Comparison of ENCODE assay signal across 28 cellular contexts in the genomic region with DNA sequence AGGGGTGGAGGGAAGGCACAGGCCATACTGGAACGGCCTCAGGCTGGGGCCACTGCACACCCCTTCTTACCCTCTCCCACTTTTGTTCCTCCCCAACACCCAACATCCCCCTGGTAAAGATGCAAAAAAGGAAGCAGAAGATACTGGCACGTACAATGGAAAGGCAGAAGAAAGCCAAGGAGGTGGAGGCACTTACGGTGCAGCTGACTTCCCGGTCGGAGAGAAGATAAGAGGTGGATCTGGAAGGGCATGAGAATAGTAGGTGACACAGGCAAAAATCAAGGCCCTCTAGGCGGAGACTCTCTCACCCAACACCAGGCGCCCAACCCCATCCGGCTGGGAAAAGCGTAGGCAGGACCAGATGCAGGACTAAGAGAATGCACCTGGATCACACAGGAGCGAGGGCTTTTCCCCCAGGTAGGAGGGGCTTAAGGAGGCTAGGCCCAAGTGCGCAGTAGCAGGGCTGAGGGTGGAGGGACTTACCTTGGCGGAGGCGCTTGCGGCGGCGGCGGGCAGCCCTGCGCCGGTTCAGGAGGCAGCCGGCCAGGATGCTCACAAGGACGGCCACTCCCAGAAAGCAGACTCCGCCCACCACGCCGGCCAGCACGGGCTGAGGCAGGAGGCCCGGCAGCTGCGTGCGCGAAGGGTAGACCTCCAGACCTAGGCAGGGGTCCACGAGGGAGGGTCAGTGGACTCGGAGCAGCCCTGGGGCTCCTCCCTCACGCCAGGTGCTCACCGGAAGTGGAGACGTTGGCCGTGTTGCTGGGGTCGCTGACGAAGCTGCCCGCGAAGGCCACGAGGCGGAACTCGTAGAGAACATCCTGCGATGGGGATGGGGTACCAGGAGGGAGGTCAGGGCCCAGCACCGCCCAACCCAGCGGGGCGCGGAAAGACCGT. TPM values are rescaled to one million over a fixed set of nuclear protein-coding genes. Genes with fewer than 3 reads are reported as not detected.
A peak's percentile ranks its signal among the peaks of the same experiment; 100 is the strongest.
DNase-seq lines count a peak whose midpoint lies in the region; ATAC-seq, FAIRE-seq and TF ChIP-seq lines count a peak whose summit lies in the region.
"Had no signal": no experiment of that assay in that cellular context is flagged by ENCODE, and none has a peak within 500 bp of the region (broad histone marks: within the 10 kb centered on the region; RNA-seq: fewer than 3 reads in every experiment).

No MANE protein-coding gene starts in this region.

- no peak overlapping the region; the same call in 1 of the 2 replicates for H3K18ac ChIP-seq in H1 (ENCODE audit: extremely low read depth, low read length)

- TF ChIP-seq CTCF in H1 (IDR thresholded peaks at IDR 0.05; ENCODE audit: control extremely low read depth in 1 of 3, insufficient read depth in 1 of 3, low read depth in 1 of 3, low read length in 3 of 3) = no peak
- TF ChIP-seq CTCF in left lung (IDR thresholded peaks at IDR 0.05) = no peak

- no peak for TF ChIP-seq POLR2A in H1 (IDR thresholded peaks at IDR 0.05; ENCODE audit: control extremely low read depth in 1 of 2, low read depth in 2 of 2, low read length in 2 of 2)

- H3K23ac ChIP-seq in H1 (ENCODE audit: insufficient read length) = no peak overlapping the region

- H3K9ac ChIP-seq in H1 (replicated peaks in 1 of 4; ENCODE audit: extremely low read depth in 1 of 4, low read depth in 3 of 4, low read length in 3 of 4) = no peak overlapping the region
- H3K9ac ChIP-seq: SK-N-SH had no signal

- H3K79me2 ChIP-seq in H1 (ENCODE audit: control insufficient read depth in 1 of 2, insufficient read depth in 2 of 2, low read length in 2 of 2) = no peaks in the 10 kb centered on the region

- no peak overlapping the region for H3K27ac ChIP-seq in H1 (ENCODE audit: low read depth, low read length)
- no peak overlapping the region for H3K27ac ChIP-seq in left lung
- no peak overlapping the region for H3K27ac ChIP-seq in caudate nucleus (ENCODE audit: low read depth, low read length)
- H3K27ac ChIP-seq: 22Rv1, uterus had no signal

- no peak overlapping the region for H3K4ac ChIP-seq in H1 (replicated peaks; ENCODE audit: insufficient read length, low read depth, low read length)

- 0 out of 2 replicates have a peak overlapping the region, but pooled peaks have one; percentile 71 for H2BK5ac ChIP-seq in H1 (ENCODE audit: low read depth, low read length)

- H3K27me3 ChIP-seq in H1 (replicated peaks in 1 of 4; ENCODE audit: control insufficient read depth in 3 of 4, extremely low read depth in 1 of 4, insufficient read depth in 3 of 4, low read length in 3 of 4) = peaks cover 0 to 9% (median 6%) of the 10 kb centered on the region in 4 experiments; a peak in 5 of 7 replicates
- no peaks in the 10 kb centered on the region for H3K27me3 ChIP-seq in left lung
- H3K27me3 ChIP-seq: uterus had no signal

- H3K36me3 Mint-ChIP-seq in T-helper 1 cell treated with Interleukin-12 subunit alpha and Interleukin-12 subunit beta and Interleukin-4 antibody, amounts not matched to agents 30 μg/mL and 1 μg/mL, for 36 hours (ENCODE audit: low read depth) = peaks cover 2% of the 10 kb centered on the region
- H3K36me3 Mint-ChIP-seq in stimulated activated effector memory CD8-positive, alpha-beta T cell treated with anti-CD3 and anti-CD28 coated beads, Interleukin-12 subunit alpha, Interleukin-12 subunit beta, amount 100 ng/mL, for 72 hours = peaks cover 30% of the 10 kb centered on the region

- no peak overlapping the region for H3K4me3 Mint-ChIP-seq in T-helper 1 cell treated with Interleukin-12 subunit alpha and Interleukin-12 subunit beta and Interleukin-4 antibody, amounts not matched to agents 30 μg/mL and 1 μg/mL, for 36 hours
- peak overlapping the region; percentile 4 for H3K4me3 Mint-ChIP-seq in stimulated activated effector memory CD8-positive, alpha-beta T cell treated with anti-CD3 and anti-CD28 coated beads, Interleukin-12 subunit alpha, Interleukin-12 subunit beta, amount 100 ng/mL, for 72 hours
- H3K4me3 Mint-ChIP-seq: activated naive CD4-positive, alpha-beta T cell treated with anti-CD3 and anti-CD28 coated beads, Interleukin-2, amount 50 U/mL, for 24 hours; activated T-cell treated with anti-CD3 and anti-CD28 coated beads, Interleukin-2, amount 50 U/mL, for 72 hours had no signal

- no peak overlapping the region for H3K14ac ChIP-seq in H1 (ENCODE audit: insufficient read length)

- H4K8ac ChIP-seq in H1 (ENCODE audit: extremely low read depth, insufficient read depth, low read length) = peak overlapping the region; percentile 8; the same call in 1 of the 2 replicates

- POLR2A ChIA-PET in H1 (lab: Charles Lee; ENCODE audit: partially characterized antibody) = interaction anchor here (0.6 to 1.7 kb wide), 7 partner anchors 10 to 97 kb away, joined by 3 to 9 read pairs (median 3); partner anchors contain the start of gene IGSF9

- ATAC-seq in left colon (peak; percentile 11), left lung (no peak)
- no peak for ATAC-seq in stimulated activated effector memory CD8-positive, alpha-beta T cell treated with anti-CD3 and anti-CD28 coated beads, Interleukin-12 subunit alpha, Interleukin-12 subunit beta, amount 100 ng/mL, for 72 hours
- ATAC-seq: activated CD4-positive, CD25-positive, alpha-beta regulatory T cell treated with anti-CD3 and anti-CD28 coated beads, Interleukin-2, amount 50 U/mL, for 24 hours; activated T-cell treated with anti-CD3 and anti-CD28 coated beads, Interleukin-2, amount 50 U/mL, for 72 hours; HCT116 had no signal

- peaks cover 3 to 28% (median 12%) of the 10 kb centered on the region in 4 experiments; a peak in 6 of 8 replicates for H3K36me3 ChIP-seq in H1 (ENCODE audit: control insufficient read depth in 2 of 4, insufficient read depth in 4 of 4, low read length in 3 of 4)
- H3K36me3 ChIP-seq in left lung = no peaks in the 10 kb centered on the region
- H3K36me3 ChIP-seq: uterus had no signal

- no peak overlapping the region for H3K56ac ChIP-seq in H1 (replicated peaks; ENCODE audit: insufficient read length, low read depth, low read length)

- TF ChIP-seq EP300 in H1 (IDR thresholded peaks at IDR 0.05; ENCODE audit: borderline replicate concordance in 1 of 2, low read depth in 2 of 2, low read length in 2 of 2) = no peak

- no peak overlapping the region for H2BK15ac ChIP-seq in H1 (ENCODE audit: low read length)

- no peak overlapping the region for H3K4me2 ChIP-seq in H1 (ENCODE audit: insufficient read depth in 1 of 2, low read depth in 2 of 2, low read length in 2 of 2)
- H3K4me2 ChIP-seq: SK-N-SH had no signal

- peak overlapping the region; percentile 1 for H3K27ac Mint-ChIP-seq in T-helper 1 cell treated with Interleukin-12 subunit alpha and Interleukin-12 subunit beta and Interleukin-4 antibody, amounts not matched to agents 30 μg/mL and 1 μg/mL, for 36 hours
- H3K27ac Mint-ChIP-seq in stimulated activated effector memory CD8-positive, alpha-beta T cell treated with anti-CD3 and anti-CD28 coated beads, Interleukin-12 subunit alpha, Interleukin-12 subunit beta, amount 100 ng/mL, for 72 hours = peak overlapping the region; percentile 63
- H3K27ac Mint-ChIP-seq: activated naive CD4-positive, alpha-beta T cell treated with anti-CD3 and anti-CD28 coated beads, Interleukin-2, amount 50 U/mL, for 24 hours; activated T-cell treated with anti-CD3 and anti-CD28 coated beads, Interleukin-2, amount 50 U/mL, for 72 hours had no signal

- no peak overlapping the region for H2BK120ac ChIP-seq in H1 (replicated peaks; ENCODE audit: low read depth, low read length)

- DNase-seq in T-helper 1 cell (no peak), H1 (ENCODE audit: low read depth in 1 of 2, low spot score in 2 of 2) (peak in 1 of 2 experiments; percentile 74), left colon (peak in 1 of 2 donors; percentile 64), left lung (no peak), AML-193 (lab: John Stamatoyannopoulos, UW) (no peak), caudate nucleus (lab: John Stamatoyannopoulos, UW) (no peak)
- no peak for DNase-seq in stimulated activated effector memory CD8-positive, alpha-beta T cell treated with anti-CD3 and anti-CD28 coated beads, Interleukin-12 subunit alpha, Interleukin-12 subunit beta, amount 100 ng/mL, for 72 hours (ENCODE audit: low spot score in 2 of 2)
- DNase-seq: activated T-cell treated with anti-CD3 and anti-CD28 coated beads, Interleukin-2, amount 50 U/mL, for 72 hours; COR-L47; cortex of kidney; DMS79 treated with DMSO at 0.1 percent for 48 hours; Kasumi-1; NCI-H1092 treated with DMSO at 0.1 percent for 48 hours; NCI-H2029 treated with DMSO at 0.1 percent for 48 hours; RPMI8226; SK-N-SH had no signal

- no peaks in the 10 kb centered on the region for H3K9me3 ChIP-seq in H1 (ENCODE audit: insufficient read depth in 2 of 2, low read depth in 1 of 2, low read length in 1 of 2)
- no peaks in the 10 kb centered on the region for H3K9me3 ChIP-seq in left lung
- H3K9me3 ChIP-seq: SK-N-SH, uterus had no signal

- FAIRE-seq in H1 (lab: Jason Lieb, UNC) = no peak
- FAIRE-seq: HTR-8/SVneo had no signal

- intact Hi-C loops in left colon (cut with DNase I, micrococcal nuclease) (no loop called here), left lung (cut with DNase I) (no loop called here)

- no peak overlapping the region; the same call in 1 of the 2 replicates for H2BK12ac ChIP-seq in H1 (ENCODE audit: low read depth, low read length)

- H3K4me1 ChIP-seq in H1 (replicated peaks in 1 of 4; ENCODE audit: control insufficient read depth in 3 of 4, insufficient read depth in 4 of 4, low read length in 3 of 4) (peaks cover 0 to 4% (median 2%) of the 10 kb centered on the region in 4 experiments; a peak in 6 of 7 replicates), left lung (peaks cover 0 to 9% of the 10 kb centered on the region in 2 donors)

- no peak overlapping the region for H2AK5ac ChIP-seq in H1 (ENCODE audit: low read depth, low read length)

- H3K23me2 ChIP-seq in H1 (ENCODE audit: low read depth, low read length) = peaks cover 11% of the 10 kb centered on the region; the same call in 1 of the 2 replicates

- no peaks in the 10 kb centered on the region for H3K9me3 Mint-ChIP-seq in T-helper 1 cell treated with Interleukin-12 subunit alpha and Interleukin-12 subunit beta and Interleukin-4 antibody, amounts not matched to agents 30 μg/mL and 1 μg/mL, for 36 hours
- H3K9me3 Mint-ChIP-seq in stimulated activated effector memory CD8-positive, alpha-beta T cell treated with anti-CD3 and anti-CD28 coated beads, Interleukin-12 subunit alpha, Interleukin-12 subunit beta, amount 100 ng/mL, for 72 hours = no peaks in the 10 kb centered on the region
- H3K9me3 Mint-ChIP-seq: activated naive CD4-positive, alpha-beta T cell treated with anti-CD3 and anti-CD28 coated beads, Interleukin-2, amount 50 U/mL, for 24 hours; activated T-cell treated with anti-CD3 and anti-CD28 coated beads, Interleukin-2, amount 50 U/mL, for 72 hours had no signal

- H3K4me3 ChIP-seq in H1 (ENCODE audit: extremely low read depth in 1 of 4, insufficient read depth in 2 of 4, low read depth in 3 of 4, low read length in 4 of 4) (no peak overlapping the region), left lung (no peak overlapping the region)
- H3K4me3 ChIP-seq: uterus had no signal

- no peaks in the 10 kb centered on the region for H3K79me1 ChIP-seq in H1 (ENCODE audit: low read depth, low read length)

- CTCF ChIA-PET in H1 (lab: Charles Lee; ENCODE audit: partially characterized antibody) = interaction anchor here (0.7 to 35.5 kb wide), 14 partner anchors 8 to 716 kb away, joined by 3 to 696 read pairs (median 4); no protein-coding TSS in a partner anchor

- TF ChIP-seq RAD21 in H1 (IDR thresholded peaks at IDR 0.05 in 1 of 2, conservative IDR thresholded peaks at IDR 0.05 in 1 of 2; ENCODE audit: low read depth in 2 of 2, low read length in 2 of 2) = no peak

- H4K91ac ChIP-seq in H1 (replicated peaks; ENCODE audit: insufficient read length, low read length) = no peak overlapping the region

- no peak overlapping the region for H4K5ac ChIP-seq in H1 (ENCODE audit: insufficient read length, low read depth, low read length)

- H2AFZ ChIP-seq in H1 (ENCODE audit: low read length) = no peak overlapping the region

- peaks cover 0 to 3% of the 10 kb centered on the region in 2 experiments for H4K20me1 ChIP-seq in H1 (replicated peaks in 1 of 2; ENCODE audit: control insufficient read depth in 1 of 2, insufficient read depth in 2 of 2, low read length in 2 of 2)

- H3K27me3 Mint-ChIP-seq in T-helper 1 cell treated with Interleukin-12 subunit alpha and Interleukin-12 subunit beta and Interleukin-4 antibody, amounts not matched to agents 30 μg/mL and 1 μg/mL, for 36 hours (ENCODE audit: low read depth) = peaks cover 13% of the 10 kb centered on the region
- H3K27me3 Mint-ChIP-seq: activated naive CD4-positive, alpha-beta T cell treated with anti-CD3 and anti-CD28 coated beads, Interleukin-2, amount 50 U/mL, for 24 hours had no signal

- 87% methylated on average over 45 of the region's 48 CpGs; no CpG with 5 or more reads in 1 of the 2 experiments for WGBS in H1 (ENCODE audit: extremely low coverage in 1 of 2, insufficient coverage in 1 of 2, insufficient read length in 1 of 2, insufficient replicate concordance in 2 of 2, low coverage in 1 of 2, low lambda C conversion rate in 2 of 2, missing lambda C conversion rate in 1 of 2), 2 experiments

- no peak overlapping the region for H2BK20ac ChIP-seq in H1 (ENCODE audit: low read length)

- H3K4me1 Mint-ChIP-seq in T-helper 1 cell treated with Interleukin-12 subunit alpha and Interleukin-12 subunit beta and Interleukin-4 antibody, amounts not matched to agents 30 μg/mL and 1 μg/mL, for 36 hours (ENCODE audit: low read depth) = peaks cover 19% of the 10 kb centered on the region
- H3K4me1 Mint-ChIP-seq in stimulated activated effector memory CD8-positive, alpha-beta T cell treated with anti-CD3 and anti-CD28 coated beads, Interleukin-12 subunit alpha, Interleukin-12 subunit beta, amount 100 ng/mL, for 72 hours = peaks cover 38% of the 10 kb centered on the region

RNA-seq across cellular contexts. Expression of gene TAGLN2, which starts 4.1 kb away (rescaled TPM):
- total RNA-seq in H1 (2021; fragmentation: NEBNext Ultra II Directional; extraction: Animal tissue kit (Norgen Biotek cat#: 25700)) = 86.0 and 93.0 TPM in 2 replicates
- polyA plus RNA-seq in H1 (2011; rRNA removed) = 114 and 142 TPM in 2 replicates
- 93.7 TPM for polyA plus RNA-seq in H1 (2011; cell fraction: cytosol; rRNA removed)
- 102 TPM for polyA plus RNA-seq in H1 (2011; cell fraction: nucleus; rRNA removed)
- 81.8 to 121 TPM (median 94.5 TPM) in 4 replicates for polyA plus RNA-seq in H1 (2012, experiment 1 of 2)
- polyA plus RNA-seq in H1 (2012, experiment 2 of 2) = 122 TPM
- polyA plus RNA-seq in H1 (2013, experiment 1 of 2) = 51.9 TPM
- 53.4 TPM for polyA plus RNA-seq in H1 (2013, experiment 2 of 2)
- polyA minus RNA-seq in H1 (2011; rRNA and poly(A)+ RNA removed) = 38.3 and 40.1 TPM in 2 replicates
- polyA minus RNA-seq in H1 (2011; cell fraction: cytosol; rRNA and poly(A)+ RNA removed) = 29.8 TPM
- 23.9 TPM for polyA minus RNA-seq in H1 (2011; cell fraction: nucleus; rRNA and poly(A)+ RNA removed)
- total RNA-seq in left colon (100 to 1,000 TPM; 268 to 291 TPM), left lung (100 to 1,000 TPM; 565 to 617 TPM)

RNA-seq across cellular contexts. Expression of gene IGSF9, which starts 16.0 kb away (rescaled TPM):
- total RNA-seq in H1 (2021; fragmentation: NEBNext Ultra II Directional; extraction: Animal tissue kit (Norgen Biotek cat#: 25700)) = 28.1 and 29.2 TPM in 2 replicates
- polyA plus RNA-seq in H1 (2011; rRNA removed) = 10.9 and 22.5 TPM in 2 replicates
- 12.7 TPM for polyA plus RNA-seq in H1 (2011; cell fraction: cytosol; rRNA removed)
- 51.2 TPM for polyA plus RNA-seq in H1 (2011; cell fraction: nucleus; rRNA removed)
- polyA plus RNA-seq in H1 (2012, experiment 1 of 2) = 15.9 to 25.3 TPM (median 21.2 TPM) in 4 replicates
- polyA plus RNA-seq in H1 (2012, experiment 2 of 2) = 18.7 TPM
- 20.9 TPM for polyA plus RNA-seq in H1 (2013, experiment 1 of 2)
- polyA plus RNA-seq in H1 (2013, experiment 2 of 2) = 19.7 TPM
- 6.2 and 8.0 TPM in 2 replicates for polyA minus RNA-seq in H1 (2011; rRNA and poly(A)+ RNA removed)
- polyA minus RNA-seq in H1 (2011; cell fraction: cytosol; rRNA and poly(A)+ RNA removed) = 10.9 TPM
- 11.3 TPM for polyA minus RNA-seq in H1 (2011; cell fraction: nucleus; rRNA and poly(A)+ RNA removed)
- total RNA-seq in left colon (10 to 100 TPM; 31.5 to 46.3 TPM), left lung (1 to 10 TPM; 2.8 to 3.0 TPM)
- total RNA-seq: fibroblast of villous mesenchyme, NCI-H460 had no signal

RNA-seq across cellular contexts. Expression of gene SLAMF9, which starts 24.6 kb away (rescaled TPM):
- total RNA-seq in H1 (2021; fragmentation: NEBNext Ultra II Directional; extraction: Animal tissue kit (Norgen Biotek cat#: 25700)) = not detected in 2 replicates
- polyA plus RNA-seq in H1 (2011; rRNA removed) = not detected in 2 replicates
- not detected for polyA plus RNA-seq in H1 (2011; cell fraction: cytosol; rRNA removed)
- not detected for polyA plus RNA-seq in H1 (2011; cell fraction: nucleus; rRNA removed)
- not detected in 4 replicates for polyA plus RNA-seq in H1 (2012, experiment 1 of 2)
- polyA plus RNA-seq in H1 (2012, experiment 2 of 2) = not detected
- polyA plus RNA-seq in H1 (2013, experiment 1 of 2) = not detected
- not detected for polyA plus RNA-seq in H1 (2013, experiment 2 of 2)
- polyA minus RNA-seq in H1 (2011; rRNA and poly(A)+ RNA removed) = not detected in 2 replicates
- not detected for polyA minus RNA-seq in H1 (2011; cell fraction: cytosol; rRNA and poly(A)+ RNA removed)
- not detected for polyA minus RNA-seq in H1 (2011; cell fraction: nucleus; rRNA and poly(A)+ RNA removed)
- not detected for total RNA-seq in left colon
- total RNA-seq in left lung = not detected
- total RNA-seq: activated CD8-positive, alpha-beta memory T cell treated with anti-CD3 and anti-CD28 coated beads for 36 hours; activated T-cell treated with anti-CD3 and anti-CD28 coated beads, Interleukin-2, amount 50 U/mL, for 72 hours; fibroblast of villous mesenchyme; kidney epithelial cell; NCI-H460; uterus had no signal
- polyA plus RNA-seq: neural cell had no signal

RNA-seq across cellular contexts. Expression of gene CFAP45, which starts 29.4 kb away (rescaled TPM):
- total RNA-seq in H1 (2021; fragmentation: NEBNext Ultra II Directional; extraction: Animal tissue kit (Norgen Biotek cat#: 25700)) = not detected in 2 replicates
- 0.05 and 0.11 TPM in 2 replicates for polyA plus RNA-seq in H1 (2011; rRNA removed)
- 0.45 TPM for polyA plus RNA-seq in H1 (2011; cell fraction: cytosol; rRNA removed)
- 0.16 TPM for polyA plus RNA-seq in H1 (2011; cell fraction: nucleus; rRNA removed)
- 0.16 to 0.64 TPM (median 0.36 TPM) in 4 replicates for polyA plus RNA-seq in H1 (2012, experiment 1 of 2)
- polyA plus RNA-seq in H1 (2012, experiment 2 of 2) = 0.31 TPM
- polyA plus RNA-seq in H1 (2013, experiment 1 of 2) = 0.30 TPM
- polyA plus RNA-seq in H1 (2013, experiment 2 of 2) = 0.31 TPM
- not detected in 2 replicates for polyA minus RNA-seq in H1 (2011; rRNA and poly(A)+ RNA removed)
- polyA minus RNA-seq in H1 (2011; cell fraction: cytosol; rRNA and poly(A)+ RNA removed) = not detected
- polyA minus RNA-seq in H1 (2011; cell fraction: nucleus; rRNA and poly(A)+ RNA removed) = not detected
- total RNA-seq in left colon = under 1 TPM; 0.31 to 0.34 TPM
- total RNA-seq in left lung = 1 to 10 TPM; 1.1 to 4.7 TPM
